ENCODE assay signal across 4 cellular contexts in the genomic region with DNA sequence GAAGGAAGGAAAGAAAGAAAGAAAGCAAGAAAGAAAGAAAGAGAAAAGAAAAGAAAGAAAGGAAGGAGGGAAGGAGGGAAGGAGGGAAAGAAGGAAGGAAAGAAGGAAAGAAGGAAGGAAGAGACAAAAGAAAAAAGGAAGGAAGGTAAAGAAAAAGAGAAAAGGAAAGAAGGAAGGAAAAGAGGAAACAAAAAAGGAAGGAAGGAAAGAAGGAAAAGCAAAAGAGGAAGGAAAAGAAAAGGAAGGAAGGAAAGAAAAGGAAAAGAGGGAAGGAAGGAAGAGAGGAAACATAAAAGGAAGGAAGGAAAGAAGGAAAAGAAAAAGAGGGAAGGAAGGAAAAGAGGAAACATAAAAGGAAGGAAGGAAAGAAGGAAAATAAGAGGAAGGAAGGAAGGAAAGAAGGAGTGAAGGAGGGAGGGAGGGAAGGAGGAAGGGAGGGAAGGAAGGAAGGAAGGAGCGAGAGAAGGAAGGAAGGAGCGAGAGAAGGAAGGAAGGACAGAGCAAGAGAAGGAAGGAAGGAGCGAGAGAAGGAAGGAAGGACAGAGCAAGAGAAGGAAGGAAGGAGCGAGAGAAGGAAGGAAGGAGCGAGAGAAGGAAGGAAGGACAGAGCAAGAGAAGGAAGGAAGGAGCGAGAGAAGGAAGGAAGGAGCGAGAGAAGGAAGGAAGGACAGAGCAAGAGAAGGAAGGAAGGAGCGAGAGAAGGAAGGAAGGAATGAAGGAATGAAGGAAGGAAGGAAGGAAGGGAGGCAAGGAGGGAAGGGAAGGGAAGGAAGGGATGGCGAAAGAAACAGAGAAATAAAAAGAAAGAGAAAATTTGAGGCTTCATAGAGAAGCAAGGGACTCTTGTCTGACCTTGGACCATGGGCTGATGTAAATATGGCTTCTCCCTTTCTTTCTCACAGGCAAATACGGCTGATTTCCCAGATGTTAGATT.
DNase-seq lines count a peak whose midpoint lies in the region; ATAC-seq, FAIRE-seq and TF ChIP-seq lines count a peak whose summit lies in the region.
"Not testable (repeated sequence)": the region's sequence is repeated elsewhere in the genome, so short reads cannot be mapped to it uniquely, and the experiment has no call there.

No MANE protein-coding gene starts in this region.

- H3K27me3 Mint-ChIP-seq in GM23338 (ENCODE audit: insufficient read depth, low read depth, poor library complexity); memory B cell: not testable (repeated sequence)

- H3K4me2 ChIP-seq in GM23338; K562 (ENCODE audit: insufficient read depth, low read length): not testable (repeated sequence)
- H3K4me2 ChIP-seq in SK-N-SH, result peak overlapping the region; percentile 41

- BruUV-seq in K562 (replicated peaks; lab: Mats Ljungman, UMichigan), result not testable (repeated sequence)

- H3K9me1 ChIP-seq in K562 (ENCODE audit: control insufficient read depth, insufficient read depth, low read length), result not testable (repeated sequence)

- H3K4me1 ChIP-seq in GM23338 (ENCODE audit: insufficient read depth); SK-N-SH (ENCODE audit: control insufficient read depth in 1 of 2, insufficient read depth in 2 of 2, low read depth in 1 of 2, low read length in 1 of 2); K562 (replicated peaks in 1 of 2; ENCODE audit: control insufficient read depth in 2 of 2, insufficient read depth in 2 of 2, low read length in 2 of 2): not testable (repeated sequence)

- not testable (repeated sequence) for FAIRE-seq in K562 (lab: Jason Lieb, UNC)

- H3K27ac ChIP-seq in GM23338 (ENCODE audit: low read depth); SK-N-SH (ENCODE audit: low read depth in 2 of 2, low read length in 1 of 2); K562 (ENCODE audit: extremely low read depth, low read depth, low read length): not testable (repeated sequence)

- H2AFZ ChIP-seq in GM23338, result 0 out of 2 replicates have a peak overlapping the region, but pooled peaks have one; percentile 35
- H2AFZ ChIP-seq in SK-N-SH (ENCODE audit: low read depth); K562 (ENCODE audit: low read depth, low read length): not testable (repeated sequence)

- POLR2A ChIA-PET in SK-N-SH (lab: Yijun Ruan, JAX); K562 (lab: Yijun Ruan, JAX): not testable (repeated sequence)

- not testable (repeated sequence) for H3K9ac ChIP-seq in SK-N-SH; K562 (ENCODE audit: insufficient read depth in 1 of 2, low read depth in 2 of 2, low read length in 2 of 2)

- H3K4me1 Mint-ChIP-seq in GM23338, memory B cell: not testable (repeated sequence)

- in situ Hi-C loops in K562 (cut with MboI), result loop anchor here (25.0 kb wide), 1 partner anchor 706 kb away; no protein-coding TSS in a partner anchor

- TF ChIP-seq POLR2A in K562 (conservative IDR thresholded peaks at IDR 0.05), result not testable (repeated sequence)

- CTCF ChIA-PET in SK-N-SH (lab: Yijun Ruan, JAX); K562 (lab: Yijun Ruan, JAX; ENCODE audit: low intra/inter-chr PET ratio): not testable (repeated sequence)

- DNase-seq in GM23338 (ENCODE audit: low spot score); SK-N-SH; K562 (ENCODE audit: extremely low read depth in 1 of 4, low spot score in 3 of 4); memory B cell (ENCODE audit: low spot score in 2 of 2): not testable (repeated sequence)

- H3K4me3 ChIP-seq in GM23338; SK-N-SH (ENCODE audit: low read depth in 2 of 2, low read length in 1 of 2); K562: not testable (repeated sequence)

- TF ChIP-seq CTCF in GM23338 (conservative IDR thresholded peaks at IDR 0.05; ENCODE audit: low read depth in 2 of 2); SK-N-SH (IDR thresholded peaks at IDR 0.05); K562 (IDR thresholded peaks at IDR 0.05 in 2 of 3, conservative IDR thresholded peaks at IDR 0.05 in 1 of 3; ENCODE audit: insufficient read depth in 2 of 3, low read depth in 1 of 3, low read length in 3 of 3): not testable (repeated sequence)

- H3K36me3 Mint-ChIP-seq in GM23338 (ENCODE audit: low read depth), result peaks cover 12% of the 10 kb centered on the region
- not testable (repeated sequence) for H3K36me3 Mint-ChIP-seq in memory B cell

- ATAC-seq in GM23338; K562; memory B cell (ENCODE audit: low read depth): not testable (repeated sequence)

- WGBS in SK-N-SH (ENCODE audit: low lambda C conversion rate), result 38% methylated on average over 7 of the region's 10 CpGs
- 0% methylated on average over 1 of the region's 10 CpGs for WGBS in K562 (ENCODE audit: insufficient coverage, low coverage, missing lambda C conversion rate)

- not testable (repeated sequence) for H3K4me3 Mint-ChIP-seq in GM23338, memory B cell

- H3K27ac Mint-ChIP-seq in GM23338, result peak overlapping the region; percentile 45; the same call in 1 of the 2 replicates
- peak overlapping the region; percentile 18 for H3K27ac Mint-ChIP-seq in memory B cell

- TF ChIP-seq RAD21 in SK-N-SH (IDR thresholded peaks at IDR 0.05; ENCODE audit: low read length); K562 (CRISPR knock-in tag; conservative IDR thresholded peaks at IDR 0.05 in 1 of 2, IDR thresholded peaks at IDR 0.05 in 1 of 2): not testable (repeated sequence)

- H3F3A ChIP-seq in GM23338 (replicated peaks; ENCODE audit: low read depth); SK-N-SH (replicated peaks; ENCODE audit: insufficient read depth): not testable (repeated sequence)

- H3K9me3 ChIP-seq in SK-N-SH; K562 (replicated peaks; ENCODE audit: control insufficient read depth, insufficient read depth, low read depth, low read length): not testable (repeated sequence)

- not testable (repeated sequence) for H3K36me3 ChIP-seq in GM23338 (ENCODE audit: insufficient read depth); SK-N-SH (replicated peaks in 1 of 2; ENCODE audit: control insufficient read depth in 1 of 2, insufficient read depth in 2 of 2, low read length in 1 of 2); K562 (ENCODE audit: control insufficient read depth, insufficient read depth, low read length)

- not testable (repeated sequence) for TF ChIP-seq EP300 in SK-N-SH (IDR thresholded peaks at IDR 0.05; ENCODE audit: borderline replicate concordance in 1 of 2, low read depth in 1 of 2, low read length in 1 of 2); K562 (IDR thresholded peaks at IDR 0.05; ENCODE audit: low read length)

- intact Hi-C loops in K562 (cut with micrococcal nuclease), result not testable (repeated sequence)

- not testable (repeated sequence) for H3K27me3 ChIP-seq in GM23338 (ENCODE audit: insufficient read depth); SK-N-SH (ENCODE audit: insufficient read depth)
- H3K27me3 ChIP-seq in K562 (ENCODE audit: control insufficient read depth in 2 of 2, insufficient read depth in 2 of 2, low read length in 2 of 2), result peaks cover 0 to 13% of the 10 kb centered on the region in 2 experiments; a peak in 2 of 5 replicates

- H3K9me3 Mint-ChIP-seq in GM23338, result peaks cover 27% of the 10 kb centered on the region
- H3K9me3 Mint-ChIP-seq in memory B cell, result peaks cover 10% of the 10 kb centered on the region

- H3K9me2 ChIP-seq in GM23338 (ENCODE audit: insufficient read depth); SK-N-SH: not testable (repeated sequence)

- not testable (repeated sequence) for H4K20me1 ChIP-seq in GM23338 (replicated peaks; ENCODE audit: insufficient read depth); SK-N-SH (ENCODE audit: insufficient read depth); K562 (replicated peaks; ENCODE audit: control insufficient read depth, insufficient read depth, low read length)

- not testable (repeated sequence) for H3K79me2 ChIP-seq in GM23338 (replicated peaks; ENCODE audit: insufficient read depth); SK-N-SH (ENCODE audit: insufficient read depth); K562 (ENCODE audit: control insufficient read depth, insufficient read depth, low read length)

TF ChIP-seq in K562, 482 proteins besides CTCF, POLR2A, EP300 and RAD21 (continues in another document):
- TF ChIP-seq ZNF280A (IDR thresholded peaks at IDR 0.05; ENCODE audit: low read depth, partially characterized antibody), result peak; percentile 22
- TF ChIP-seq, protein P1, sequence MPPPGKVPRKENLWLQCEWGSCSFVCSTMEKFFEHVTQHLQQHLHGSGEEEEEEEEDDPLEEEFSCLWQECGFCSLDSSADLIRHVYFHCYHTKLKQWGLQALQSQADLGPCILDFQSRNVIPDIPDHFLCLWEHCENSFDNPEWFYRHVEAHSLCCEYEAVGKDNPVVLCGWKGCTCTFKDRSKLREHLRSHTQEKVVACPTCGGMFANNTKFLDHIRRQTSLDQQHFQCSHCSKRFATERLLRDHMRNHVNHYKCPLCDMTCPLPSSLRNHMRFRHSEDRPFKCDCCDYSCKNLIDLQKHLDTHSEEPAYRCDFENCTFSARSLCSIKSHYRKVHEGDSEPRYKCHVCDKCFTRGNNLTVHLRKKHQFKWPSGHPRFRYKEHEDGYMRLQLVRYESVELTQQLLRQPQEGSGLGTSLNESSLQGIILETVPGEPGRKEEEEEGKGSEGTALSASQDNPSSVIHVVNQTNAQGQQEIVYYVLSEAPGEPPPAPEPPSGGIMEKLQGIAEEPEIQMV (tag; conservative IDR thresholded peaks at IDR 0.05; ENCODE audit: low read depth), result peak; percentile 90
